In genomic region chr1:75787524-75787923, GRCh38 we compare ENCODE assay signal across 1 cellular context.
TF ChIP-seq lines count a peak whose summit lies in the region.

No MANE protein-coding gene starts in this region.

TF ChIP-seq in GM12878, 131 proteins besides CTCF, POLR2A, EP300 and RAD21:
- TF ChIP-seq, protein P1, sequence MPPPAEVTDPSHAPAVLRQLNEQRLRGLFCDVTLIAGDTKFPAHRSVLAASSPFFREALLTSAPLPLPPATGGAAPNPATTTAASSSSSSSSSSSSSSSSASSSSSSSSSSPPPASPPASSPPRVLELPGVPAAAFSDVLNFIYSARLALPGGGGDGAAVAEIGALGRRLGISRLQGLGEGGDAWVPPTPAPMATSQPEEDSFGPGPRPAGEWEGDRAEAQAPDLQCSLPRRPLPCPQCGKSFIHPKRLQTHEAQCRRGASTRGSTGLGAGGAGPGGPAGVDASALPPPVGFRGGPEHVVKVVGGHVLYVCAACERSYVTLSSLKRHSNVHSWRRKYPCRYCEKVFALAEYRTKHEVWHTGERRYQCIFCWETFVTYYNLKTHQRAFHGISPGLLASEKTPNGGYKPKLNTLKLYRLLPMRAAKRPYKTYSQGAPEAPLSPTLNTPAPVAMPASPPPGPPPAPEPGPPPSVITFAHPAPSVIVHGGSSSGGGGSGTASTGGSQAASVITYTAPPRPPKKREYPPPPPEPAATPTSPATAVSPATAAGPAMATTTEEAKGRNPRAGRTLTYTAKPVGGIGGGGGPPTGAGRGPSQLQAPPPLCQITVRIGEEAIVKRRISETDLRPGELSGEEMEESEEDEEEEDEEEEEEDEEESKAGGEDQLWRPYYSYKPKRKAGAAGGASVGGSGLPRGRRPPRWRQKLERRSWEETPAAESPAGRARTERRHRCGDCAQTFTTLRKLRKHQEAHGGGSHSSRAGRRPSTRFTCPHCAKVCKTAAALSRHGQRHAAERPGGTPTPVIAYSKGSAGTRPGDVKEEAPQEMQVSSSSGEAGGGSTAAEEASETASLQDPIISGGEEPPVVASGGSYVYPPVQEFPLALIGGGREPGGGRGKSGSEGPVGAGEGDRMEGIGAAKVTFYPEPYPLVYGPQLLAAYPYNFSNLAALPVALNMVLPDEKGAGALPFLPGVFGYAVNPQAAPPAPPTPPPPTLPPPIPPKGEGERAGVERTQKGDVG (CRISPR knock-in tag; IDR thresholded peaks at IDR 0.05) = no peak
- TF ChIP-seq STAT1 (conservative IDR thresholded peaks at IDR 0.05) = no peak
- no peak for TF ChIP-seq RBBP5 (conservative IDR thresholded peaks at IDR 0.05)
- TF ChIP-seq MTA3 (IDR thresholded peaks at IDR 0.05; ENCODE audit: borderline replicate concordance, low read length) = no peak
- TF ChIP-seq GATAD2B (conservative IDR thresholded peaks at IDR 0.05; ENCODE audit: low read depth) = no peak
- 0 out of 2 replicates have a peak, but pooled peaks have one; percentile 23 for TF ChIP-seq ASH2L (IDR thresholded peaks at IDR 0.05; ENCODE audit: borderline replicate concordance, low read depth)
